8 cellular contexts compared by ENCODE assay signal in genomic region chr17:35242805-35243458, GRCh38. TPM values are rescaled to one million over a fixed set of nuclear protein-coding genes. Genes with fewer than 3 reads are reported as not detected.
DNase-seq lines count a peak whose midpoint lies in the region; ATAC-seq lines count a peak whose summit lies in the region.

TSS of gene SLFN5 (plus strand) at chr17:35243072. CDS start at chr17:35258691, 15,619 bp downstream.

- intact Hi-C loops in left colon (cut with DNase I, micrococcal nuclease): no loop called here

- in situ Hi-C loops in ACHN (cut with HindIII; ENCODE audit: low pct_ligation_motif_present, low pct_unique_long_range_greater_than_20kb, low sequenced_read_pairs): no loop called here

- DNase-seq in ACHN (peak; percentile 93), NCI-H345 (lab: John Stamatoyannopoulos, UW) (peak; percentile 89), dedifferentiated amniotic fluid mesenchymal stem cell (ENCODE audit: extremely low spot score) (peak; percentile 94), left colon (peak; percentile 93 to 94)
- peak; percentile 93 for DNase-seq in activated CD4-positive, alpha-beta T cell treated with anti-CD3 and anti-CD28 coated beads, Interleukin-2, amount 50 U/mL, for 1 hour
- DNase-seq in stimulated activated CD4-positive, alpha-beta T cell treated with anti-CD3 and anti-CD28 coated beads, Interleukin-1b, Interleukin-23, amount 100 ng/mL, for 4 hours (ENCODE audit: low read depth in 2 of 2): peak; percentile 78 to 93

- ATAC-seq in GM18868 (IDR thresholded peaks at IDR 0.05; ENCODE audit: unreplicated experiment) (peak; percentile 75), HG03103 (IDR thresholded peaks at IDR 0.05; ENCODE audit: low read depth, unreplicated experiment) (peak; percentile 72), left colon (peak; percentile 95)

RNA-seq across cellular contexts. Expression of gene SLFN5, which starts in this region (rescaled TPM):
- total RNA-seq in left colon: 10 to 100 TPM in 1 of 2 donors, 1 to 10 TPM in 1; 7.7 to 12.8 TPM

Comparison
In these comparisons a context has a peak if more than half of its experiments do, and no peak if none do; other contexts are left out.
1. Peak in every context shown above with its lines: DNase-seq and ATAC-seq.